ENCODE assay signal across 1 cellular context in genomic region chr22:50696251-50696798, GRCh38.
TF ChIP-seq lines count a peak whose summit lies in the region.

No MANE protein-coding gene starts in this region.

TF ChIP-seq in GM23338, 12 proteins besides CTCF, POLR2A, EP300 and RAD21 (continued from another document):
- TF ChIP-seq ZNF462 (CRISPR knock-in tag; IDR thresholded peaks at IDR 0.05) (no peak), ZNF331 (CRISPR knock-in tag; IDR thresholded peaks at IDR 0.05; ENCODE audit: low read depth) (no peak), REST (IDR thresholded peaks at IDR 0.05; ENCODE audit: unreplicated experiment) (no peak), POLR2AphosphoS5 (IDR thresholded peaks at IDR 0.05; ENCODE audit: low read depth) (no peak), STAT1 (IDR thresholded peaks at IDR 0.05; ENCODE audit: unreplicated experiment) (no peak), ZNF114 (CRISPR knock-in tag; IDR thresholded peaks at IDR 0.05) (no peak), EZH2 (IDR thresholded peaks at IDR 0.05; ENCODE audit: low read depth, unreplicated experiment) (no peak), EZH2phosphoT487 (IDR thresholded peaks at IDR 0.05; ENCODE audit: unreplicated experiment) (no peak)
